ENCODE assay signal across 8 cellular contexts in genomic region chr1:162497723-162498441, GRCh38. TPM values are rescaled to one million over a fixed set of nuclear protein-coding genes. Genes with fewer than 3 reads are reported as not detected.
DNase-seq lines count a peak whose midpoint lies in the region; FAIRE-seq and TF ChIP-seq lines count a peak whose summit lies in the region.

Gene UHMK1 (plus strand): TSS chr1:162497818. CDS start chr1:162498001, 183 bp downstream.

- no peaks in the 10 kb centered on the region; the same call in 1 of the 2 replicates for H3K27me3 Mint-ChIP-seq in HFFc6 (ENCODE audit: insufficient read depth)

- peak within 1 kb of the TSS; percentile 96 for H2BK120ac ChIP-seq in neuronal stem cell (ENCODE audit: low read depth, low read length)

- H2AK5ac ChIP-seq in neuronal stem cell (ENCODE audit: low read depth, low read length) = no peak within 1 kb of the TSS

- peaks cover 3% of the 10 kb centered on the region for H3K79me1 ChIP-seq in neuronal stem cell (ENCODE audit: low read depth, low read length)

- peak within 1 kb of the TSS; percentile 72 for H4K91ac ChIP-seq in neuronal stem cell (ENCODE audit: low read depth, low read length, poor library complexity)

- peak within 1 kb of the TSS; percentile 100 for H3K18ac ChIP-seq in neuronal stem cell (ENCODE audit: low read length)

- no peak within 1 kb of the TSS for H3K27ac ChIP-seq in neuronal stem cell (replicated peaks; ENCODE audit: low read length)
- H3K27ac ChIP-seq in subcutaneous abdominal adipose tissue (ENCODE audit: low read depth, low read length) = peak within 1 kb of the TSS; percentile 96

- H3K4me1 Mint-ChIP-seq in HFFc6 (ENCODE audit: low read depth) = peaks cover 37% of the 10 kb centered on the region

- peak within 1 kb of the TSS; percentile 82 for H3K14ac ChIP-seq in neuronal stem cell (ENCODE audit: low read length)

- TF ChIP-seq CTCF in HFFc6 (IDR thresholded peaks at IDR 0.05) = no peak

- H3K27ac Mint-ChIP-seq in HFFc6 = peak within 1 kb of the TSS; percentile 91

- H3K36me3 Mint-ChIP-seq in HFFc6 (ENCODE audit: low read depth) = peaks cover 21% of the 10 kb centered on the region

- H3K4me2 ChIP-seq in neuronal stem cell (ENCODE audit: insufficient read depth, low read length, poor library complexity, severe bottlenecking) = peak within 1 kb of the TSS; percentile 79

- no peak within 1 kb of the TSS for H3K4ac ChIP-seq in neuronal stem cell (ENCODE audit: low read length)

- H3K23ac ChIP-seq in neuronal stem cell (ENCODE audit: low read depth, low read length, poor library complexity) = peak within 1 kb of the TSS; percentile 97

- peak within 1 kb of the TSS; percentile 93 for H3K4me3 Mint-ChIP-seq in HFFc6

- peak within 1 kb of the TSS; percentile 72 to 98 for H3K4me3 ChIP-seq in neuronal stem cell (ENCODE audit: low read length in 2 of 2)
- H3K4me3 ChIP-seq in subcutaneous abdominal adipose tissue (ENCODE audit: low read depth in 1 of 5, low read length in 5 of 5) = peak within 1 kb of the TSS; percentile 79 to 98 (median 95)

- H2AFZ ChIP-seq in neuronal stem cell (ENCODE audit: low read length) = peak within 1 kb of the TSS; percentile 96

- peak within 1 kb of the TSS; percentile 92 for H4K8ac ChIP-seq in neuronal stem cell (ENCODE audit: low read depth, low read length)

- no peaks in the 10 kb centered on the region for H3K9me3 Mint-ChIP-seq in HFFc6

- DNase-seq in GM04504 (ENCODE audit: low read depth) = peak; percentile 78
- DNase-seq in HFFc6 = peak; percentile 83
- DNase-seq in NAMALWA (ENCODE audit: low spot score) = peak; percentile 97
- peak; percentile 90 for DNase-seq in SK-N-DZ (ENCODE audit: low spot score)
- DNase-seq in activated naive CD4-positive, alpha-beta T cell treated with Interleukin-2 at 50 U/mL for 16 hours = peak; percentile 89
- DNase-seq in frontal cortex (ENCODE audit: low spot score in 2 of 2) = peak; percentile 78 to 84
- DNase-seq in neuronal stem cell (ENCODE audit: low spot score) = peak; percentile 85

- H2BK12ac ChIP-seq in neuronal stem cell (ENCODE audit: low read length) = peak within 1 kb of the TSS; percentile 41

- FAIRE-seq in frontal cortex (lab: Jason Lieb, UNC) = no peak

- WGBS in neuronal stem cell (ENCODE audit: extremely low coverage in 2 of 2, insufficient read length in 2 of 2, insufficient replicate concordance in 1 of 2), 2 donors = no CpG with 5 or more reads among the region's 61 CpGs

- H3K9me3 ChIP-seq in neuronal stem cell (replicated peaks in 1 of 2; ENCODE audit: control insufficient read depth in 2 of 2, insufficient read depth in 1 of 2, low read depth in 1 of 2, low read length in 2 of 2) = no peaks in the 10 kb centered on the region
- H3K9me3 ChIP-seq in subcutaneous abdominal adipose tissue (ENCODE audit: control insufficient read depth in 5 of 5, low read length in 5 of 5) = no peaks in the 10 kb centered on the region

- peak within 1 kb of the TSS; percentile 99 for H3K9ac ChIP-seq in neuronal stem cell (ENCODE audit: low read depth, low read length, poor library complexity)
- H3K9ac ChIP-seq in subcutaneous abdominal adipose tissue (ENCODE audit: low read length in 5 of 5) = peak within 1 kb of the TSS; percentile 86 to 99 (median 94)

- H3K27me3 ChIP-seq in neuronal stem cell (ENCODE audit: control insufficient read depth in 3 of 3, insufficient read depth in 3 of 3, low read depth in 1 of 3, low read length in 3 of 3) (peaks cover 0 to 1% (median 0%) of the 10 kb centered on the region in 3 experiments), subcutaneous abdominal adipose tissue (ENCODE audit: control insufficient read depth in 5 of 5, insufficient read depth in 4 of 5, low read length in 5 of 5) (no peaks in the 10 kb centered on the region)

- H3K36me3 ChIP-seq in neuronal stem cell (replicated peaks in 1 of 2; ENCODE audit: control insufficient read depth in 2 of 2, insufficient read depth in 2 of 2, low read length in 2 of 2) (peaks cover 5 to 34% of the 10 kb centered on the region in 2 donors), subcutaneous abdominal adipose tissue (ENCODE audit: control insufficient read depth in 5 of 5, insufficient read depth in 5 of 5, low read length in 5 of 5) (peaks cover 14 to 20% (median 15%) of the 10 kb centered on the region in 5 donors)

- H3K4me1 ChIP-seq in neuronal stem cell (ENCODE audit: control insufficient read depth in 2 of 2, insufficient read depth in 1 of 2, low read depth in 1 of 2, low read length in 2 of 2) = peaks cover 3% of the 10 kb centered on the region in 2 donors
- peaks cover 0 to 34% (median 33%) of the 10 kb centered on the region in 5 donors for H3K4me1 ChIP-seq in subcutaneous abdominal adipose tissue (ENCODE audit: control insufficient read depth in 5 of 5, insufficient read depth in 5 of 5, low read length in 5 of 5)

- H2BK5ac ChIP-seq in neuronal stem cell (ENCODE audit: low read length) = peak within 1 kb of the TSS; percentile 90

- no peak within 1 kb of the TSS for H2BK15ac ChIP-seq in neuronal stem cell (ENCODE audit: low read length)

RNA-seq across cellular contexts. Expression of gene UHMK1, which starts in this region (rescaled TPM):
- 100 to 1,000 TPM in 4 of 6 experiments, 10 to 100 TPM in 2; 97.6 to 121 (median 105) TPM for total RNA-seq in HFFc6 (2021; fragmentation: NEBNext Ultra II Directional; extraction: Animal tissue kit (Norgen Biotek cat#: 25700))
- polyA plus RNA-seq in SK-N-DZ (2014; cell fraction: cytosol; rRNA removed) = 12.6 and 14.2 TPM in 2 replicates
- 15.6 and 20.4 TPM in 2 replicates for polyA plus RNA-seq in SK-N-DZ (2014; cell fraction: nucleus; rRNA removed)
- 38.3 TPM for total RNA-seq in frontal cortex
- polyA plus RNA-seq in neuronal stem cell (2013, experiment 1 of 2) = 9.4 TPM
- 9.8 TPM for polyA plus RNA-seq in neuronal stem cell (2013, experiment 2 of 2)
